1 cellular context compared by ENCODE assay signal in genomic region chr11:63974259-63975143, GRCh38.
A peak's percentile ranks its signal among the peaks of the same experiment; 100 is the strongest.
TF ChIP-seq lines count a peak whose summit lies in the region.

TSS of gene COX8A (plus strand) at chr11:63974620. CDS start at chr11:63974681, 61 bp downstream.

TF ChIP-seq in K562, 482 proteins besides CTCF, POLR2A, EP300 and RAD21 (continued from another document and continues in another):
- TF ChIP-seq ZNF407 (IDR thresholded peaks at IDR 0.05; ENCODE audit: low read depth) (no peak), TFE3 (CRISPR knock-in tag; IDR thresholded peaks at IDR 0.05) (no peak), BCL6 (CRISPR knock-in tag; IDR thresholded peaks at IDR 0.05) (no peak), TCF7 (IDR thresholded peaks at IDR 0.05; ENCODE audit: borderline replicate concordance) (no peak), SMC3 (conservative IDR thresholded peaks at IDR 0.05; ENCODE audit: insufficient read depth, low read depth, low read length) (0 out of 2 replicates have a peak, but pooled peaks have one; percentile 5), HNRNPK (IDR thresholded peaks at IDR 0.05; ENCODE audit: low read depth, low read length, poor library complexity, severe bottlenecking) (no peak), ZNF785 (CRISPR knock-in tag; IDR thresholded peaks at IDR 0.05) (no peak), BRF2 (IDR thresholded peaks at IDR 0.05; ENCODE audit: borderline replicate concordance, insufficient read depth, insufficient read length) (no peak), ZNF639 (CRISPR knock-in tag; conservative IDR thresholded peaks at IDR 0.05 in 1 of 2, IDR thresholded peaks at IDR 0.05 in 1 of 2) (peak in 1 of 2 experiments; percentile 66; a peak in 1 of 4 replicates), SMAD3 (CRISPR knock-in tag; conservative IDR thresholded peaks at IDR 0.05) (no peak), POU5F1 (IDR thresholded peaks at IDR 0.05; ENCODE audit: borderline replicate concordance, low read depth, low read length, partially characterized antibody) (no peak), MCM5 (IDR thresholded peaks at IDR 0.05; ENCODE audit: low read depth) (no peak), NKRF (IDR thresholded peaks at IDR 0.05; ENCODE audit: borderline replicate concordance) (peak; percentile 77), ZEB2 (IDR thresholded peaks at IDR 0.05) (no peak), RFX5 (IDR thresholded peaks at IDR 0.05; ENCODE audit: low read depth, low read length) (no peak), BRD9 (IDR thresholded peaks at IDR 0.05; ENCODE audit: low read depth, partially characterized antibody) (peak; percentile 58), ZNF23 (CRISPR knock-in tag; IDR thresholded peaks at IDR 0.05) (no peak), MAFG (tag; conservative IDR thresholded peaks at IDR 0.05) (no peak), NRF1 (conservative IDR thresholded peaks at IDR 0.05 in 1 of 2, IDR thresholded peaks at IDR 0.05 in 1 of 2) (peak; percentile 78 to 81), STAT6 (CRISPR knock-in tag; IDR thresholded peaks at IDR 0.05) (peak; percentile 66; the same call in 1 of the 2 replicates), FOXA1 (IDR thresholded peaks at IDR 0.05; ENCODE audit: borderline replicate concordance) (no peak), DMBX1 (CRISPR knock-in tag; IDR thresholded peaks at IDR 0.05; ENCODE audit: borderline replicate concordance) (peak; percentile 12; the same call in 1 of the 2 replicates), ZC3H11A (IDR thresholded peaks at IDR 0.05; ENCODE audit: low read depth, low read length) (no peak; the same call in 1 of the 2 replicates), NFATC3 (IDR thresholded peaks at IDR 0.05) (no peak), ELK3 (CRISPR knock-in tag; IDR thresholded peaks at IDR 0.05) (no peak), CHD4 (IDR thresholded peaks at IDR 0.05; ENCODE audit: insufficient read depth, insufficient replicate concordance, low read depth, low read length, poor library complexity, severe bottlenecking) (no peak), ZNF830 (CRISPR knock-in tag; IDR thresholded peaks at IDR 0.05) (peak; percentile 84), POLR3G (IDR thresholded peaks at IDR 0.05; ENCODE audit: extremely low read depth, insufficient read length, insufficient replicate concordance) (no peak), TFAP4 (CRISPR knock-in tag; IDR thresholded peaks at IDR 0.05; ENCODE audit: borderline replicate concordance) (peak; percentile 72), NFRKB (IDR thresholded peaks at IDR 0.05; ENCODE audit: low read depth) (peak; percentile 96), GABPB1 (CRISPR knock-in tag; IDR thresholded peaks at IDR 0.05) (peak; percentile 98), ZKSCAN3 (CRISPR knock-in tag; IDR thresholded peaks at IDR 0.05) (no peak), SFPQ (IDR thresholded peaks at IDR 0.05; ENCODE audit: low read depth, low read length) (no peak), ZNF277 (CRISPR knock-in tag; IDR thresholded peaks at IDR 0.05; ENCODE audit: borderline replicate concordance) (no peak), ZNF668 (CRISPR knock-in tag; IDR thresholded peaks at IDR 0.05) (no peak)
